Comparison of ENCODE assay signal across 8 cellular contexts in genomic region chr13:30978981-30979956, GRCh38.
DNase-seq lines count a peak whose midpoint lies in the region; ATAC-seq and TF ChIP-seq lines count a peak whose summit lies in the region.

No MANE protein-coding gene starts in this region.

- ATAC-seq in GM18861 (IDR thresholded peaks at IDR 0.05; ENCODE audit: unreplicated experiment): no peak

- TF ChIP-seq CTCF in GM12874 (IDR thresholded peaks at IDR 0.05; ENCODE audit: insufficient read depth, low read depth, low read length): peak; percentile 91

- DNase-seq in NCI-H748 (lab: John Stamatoyannopoulos, UW; ENCODE audit: unreplicated experiment) (peak; percentile 73), iPS DF 19.7 (ENCODE audit: low read depth, low spot score) (peak; percentile 63), NCI-H128 (lab: John Stamatoyannopoulos, UW; ENCODE audit: unreplicated experiment) (no peak), GOT3 (lab: John Stamatoyannopoulos, UW) (no peak)
- DNase-seq in activated effector memory CD4-positive, alpha-beta T cell treated with anti-CD3 and anti-CD28 coated beads, Interleukin-2, amount 50 U/mL, for 16 hours: peak; percentile 79
- peak; percentile 12 for DNase-seq in stimulated activated CD8-positive, alpha-beta memory T cell treated with anti-CD3 and anti-CD28 coated beads, Interleukin-12 subunit alpha, Interleukin-12 subunit beta, amount 100 ng/mL, for 1 hour (ENCODE audit: low read depth)

Comparison
In these comparisons a context has a peak if more than half of its experiments do, and no peak if none do; other contexts are left out.
1. DNase-seq: peak in NCI-H748 (single experiment), activated effector memory CD4-positive, alpha-beta T cell treated with anti-CD3 and anti-CD28 coated beads, Interleukin-2, amount 50 U/mL, for 16 hours (single experiment), iPS DF 19.7 (single experiment) and stimulated activated CD8-positive, alpha-beta memory T cell treated with anti-CD3 and anti-CD28 coated beads, Interleukin-12 subunit alpha, Interleukin-12 subunit beta, amount 100 ng/mL, for 1 hour (single experiment); none in NCI-H128 (single experiment) and GOT3 (single experiment).